In genomic region chr6:108588586-108588985, GRCh38 we compare ENCODE assay signal across 8 cellular contexts. TPM values are rescaled to one million over a fixed set of nuclear protein-coding genes. Genes with fewer than 3 reads are reported as not detected.
DNase-seq lines count a peak whose midpoint lies in the region; ATAC-seq and TF ChIP-seq lines count a peak whose summit lies in the region.

No MANE protein-coding gene starts in this region.

- no TSS peak for BruUV-seq in PC-9 (replicated peaks; lab: Mats Ljungman, UMichigan)

- CTCF ChIA-PET in PC-9 (lab: Charles Lee), result no interaction called here

- peaks cover 98% of the 10 kb centered on the region for H3K79me2 ChIP-seq in PC-9 (ENCODE audit: low read depth)

- intact Hi-C loops in PC-9 (cut with micrococcal nuclease; ENCODE audit: unreplicated experiment), result loop anchor here (2.0 to 5.0 kb wide), 3 partner anchors 34 to 148 kb away; no protein-coding TSS in a partner anchor

- peaks cover 94% of the 10 kb centered on the region for H4K20me1 ChIP-seq in PC-9 (ENCODE audit: insufficient read depth)

- H3K27ac Mint-ChIP-seq in nephron progenitor cell, result peak overlapping the region; percentile 20

- H3K27me3 ChIP-seq in PC-9 (ENCODE audit: insufficient read depth, low read depth), result no peaks in the 10 kb centered on the region

- H3K36me3 ChIP-seq in PC-9 (ENCODE audit: low read depth), result peaks cover 12% of the 10 kb centered on the region

- peaks cover 57% of the 10 kb centered on the region for H3F3A ChIP-seq in PC-9 (ENCODE audit: insufficient read depth, low read depth)

- H3K27ac ChIP-seq in PC-9 (peak overlapping the region; percentile 45), epithelial cell of prostate (peak overlapping the region; percentile 83)

- H3K4me3 ChIP-seq in PC-9, result no peak overlapping the region

- peak overlapping the region; percentile 54 for H3K4me2 ChIP-seq in PC-9

- no peaks in the 10 kb centered on the region for H3K27me3 Mint-ChIP-seq in nephron progenitor cell (ENCODE audit: low read depth, poor library complexity)

- TF ChIP-seq CTCF in PC-9 (conservative IDR thresholded peaks at IDR 0.05), result no peak
- no peak for TF ChIP-seq CTCF in nephron progenitor cell (IDR thresholded peaks at IDR 0.05)

- no peak overlapping the region for H2AFZ ChIP-seq in PC-9

- peaks cover 71% of the 10 kb centered on the region for H3K4me1 ChIP-seq in PC-9 (replicated peaks; ENCODE audit: insufficient read depth)

- H3K9me3 Mint-ChIP-seq in nephron progenitor cell, result no peaks in the 10 kb centered on the region

- DNase-seq in AG08396 (ENCODE audit: low spot score) (peak; percentile 37), PC-9 (peak in 1 of 2 experiments; percentile 29), epithelial cell of prostate (ENCODE audit: low read depth, low spot score) (no peak), nephron progenitor cell (no peak), cerebellar cortex (ENCODE audit: low spot score) (no peak), NCI-H146 (lab: John Stamatoyannopoulos, UW) (no peak)

- POLR2A ChIA-PET in PC-9 (lab: Charles Lee; ENCODE audit: unreplicated experiment), result interaction anchor here (0.6 kb wide), 2 partner anchors 37 to 519 kb away, joined by 5 to 6 read pairs; no protein-coding TSS in a partner anchor

- ATAC-seq in HG02588 (IDR thresholded peaks at IDR 0.05; ENCODE audit: unreplicated experiment) (no peak), HG03196 (IDR thresholded peaks at IDR 0.05; ENCODE audit: unreplicated experiment) (no peak)

- peak overlapping the region; percentile 35 for H3K4me3 Mint-ChIP-seq in nephron progenitor cell

- peaks cover 90% of the 10 kb centered on the region for H3K4me1 Mint-ChIP-seq in nephron progenitor cell

- H3K9me2 ChIP-seq in PC-9 (ENCODE audit: insufficient read depth), result no peaks in the 10 kb centered on the region

- peaks cover 9% of the 10 kb centered on the region for H3K36me3 Mint-ChIP-seq in nephron progenitor cell (ENCODE audit: low read depth)

- H3K9me3 ChIP-seq in PC-9 (ENCODE audit: insufficient read depth, low read depth), result no peaks in the 10 kb centered on the region

RNA-seq across cellular contexts. Expression of gene FOXO3, which starts 27.9 kb away (rescaled TPM):
- 56.2 and 59.4 TPM in 2 replicates for total RNA-seq in PC-9 (2021)
